11 cellular contexts compared by ENCODE assay signal in genomic region chr20:4684837-4685413, GRCh38. TPM values are rescaled to one million over a fixed set of nuclear protein-coding genes. Genes with fewer than 3 reads are reported as not detected.
DNase-seq lines count a peak whose midpoint lies in the region; ATAC-seq and TF ChIP-seq lines count a peak whose summit lies in the region.
"Had no signal": no experiment of that assay in that cellular context is flagged by ENCODE, and none has a peak within 500 bp of the region (broad histone marks: within the 10 kb centered on the region; RNA-seq: fewer than 3 reads in every experiment).

No MANE protein-coding gene starts in this region.

- H3K9me3 Mint-ChIP-seq in activated CD8-positive, alpha-beta memory T cell treated with anti-CD3 and anti-CD28 coated beads, Interleukin-2, amount 10 ng/mL, durations not matched to agents 7 days and 5 days (ENCODE audit: low read depth), result no peaks in the 10 kb centered on the region
- no peaks in the 10 kb centered on the region for H3K9me3 Mint-ChIP-seq in activated CD8-positive, alpha-beta T cell treated with anti-CD3 and anti-CD28 coated beads for 36 hours

- no peaks in the 10 kb centered on the region for H3K27me3 ChIP-seq in stomach

- DNase-seq in activated CD8-positive, alpha-beta memory T cell treated with anti-CD3 and anti-CD28 coated beads, Interleukin-2, amount 10 ng/mL, durations not matched to agents 7 days and 5 days, result peak; percentile 39
- DNase-seq in activated CD8-positive, alpha-beta memory T cell treated with anti-CD3 and anti-CD28 coated beads, Interleukin-2, amount 50 U/mL, for 48 hours, result no peak
- DNase-seq in activated CD8-positive, alpha-beta T cell treated with anti-CD3 and anti-CD28 coated beads for 36 hours, result no peak
- DNase-seq in fibroblast of villous mesenchyme (ENCODE audit: low read depth) (peak; percentile 90), stomach (no peak), NCI-H748 treated with DMSO at 0.1 percent for 48 hours (lab: John Stamatoyannopoulos, UW) (no peak)
- DNase-seq: activated CD4-positive, alpha-beta T cell treated with anti-CD3 and anti-CD28 coated beads for 1 hour; NCI-H187 had no signal

- CTCF ChIA-PET in activated CD8-positive, alpha-beta memory T cell treated with anti-CD3 and anti-CD28 coated beads, Interleukin-2, amount 10 ng/mL, durations not matched to agents 7 days and 5 days (lab: Charles Lee), result interaction anchor here (1.1 to 2.5 kb wide), 5 partner anchors 13 to 71 kb away, joined by 3 to 7 read pairs (median 4); no protein-coding TSS in a partner anchor
- CTCF ChIA-PET in activated CD8-positive, alpha-beta T cell treated with anti-CD3 and anti-CD28 coated beads for 36 hours (lab: Charles Lee), result interaction anchor here (1.1 kb wide), 2 partner anchors 54 to 71 kb away, joined by 3 to 4 read pairs; no protein-coding TSS in a partner anchor

- H3K4me3 Mint-ChIP-seq in activated CD8-positive, alpha-beta memory T cell treated with anti-CD3 and anti-CD28 coated beads, Interleukin-2, amount 10 ng/mL, durations not matched to agents 7 days and 5 days, result peak overlapping the region; percentile 89
- H3K4me3 Mint-ChIP-seq in activated CD8-positive, alpha-beta T cell treated with anti-CD3 and anti-CD28 coated beads for 36 hours, result peak overlapping the region; percentile 86

- TF ChIP-seq CTCF in activated CD8-positive, alpha-beta T cell treated with anti-CD3 and anti-CD28 coated beads for 36 hours (IDR thresholded peaks at IDR 0.05), result no peak
- peak; percentile 20 for TF ChIP-seq CTCF in fibroblast of villous mesenchyme (IDR thresholded peaks at IDR 0.05; ENCODE audit: insufficient read depth, low read depth, low read length)
- TF ChIP-seq CTCF in stomach (IDR thresholded peaks at IDR 0.05), result no peak

- ATAC-seq in activated CD8-positive, alpha-beta memory T cell treated with anti-CD3 and anti-CD28 coated beads, Interleukin-2, amount 10 ng/mL, durations not matched to agents 7 days and 5 days, result no peak
- no peak for ATAC-seq in activated CD8-positive, alpha-beta T cell treated with anti-CD3 and anti-CD28 coated beads for 36 hours
- ATAC-seq in GM19467 (IDR thresholded peaks at IDR 0.05; ENCODE audit: unreplicated experiment) (no peak), HG03571 (IDR thresholded peaks at IDR 0.05; ENCODE audit: unreplicated experiment) (no peak)

- H3K27ac ChIP-seq in stomach, result peak overlapping the region in 4 of 5 donors; percentile 11 to 99 (median 96)
- H3K27ac ChIP-seq: neutrophil had no signal

- peaks cover 12 to 55% (median 32%) of the 10 kb centered on the region in 4 donors for H3K4me1 ChIP-seq in stomach

- intact Hi-C loops in activated CD8-positive, alpha-beta T cell treated with anti-CD3 and anti-CD28 coated beads for 36 hours (cut with micrococcal nuclease), result no loop called here
- intact Hi-C loops in stomach (cut with DNase I; ENCODE audit: low total_unique reads), result no loop called here

- peaks cover 61% of the 10 kb centered on the region for H3K4me1 Mint-ChIP-seq in activated CD8-positive, alpha-beta memory T cell treated with anti-CD3 and anti-CD28 coated beads, Interleukin-2, amount 10 ng/mL, durations not matched to agents 7 days and 5 days
- H3K4me1 Mint-ChIP-seq in activated CD8-positive, alpha-beta T cell treated with anti-CD3 and anti-CD28 coated beads for 36 hours (ENCODE audit: low read depth), result peaks cover 54% of the 10 kb centered on the region

- H3K9me3 ChIP-seq in stomach, result no peaks in the 10 kb centered on the region
- H3K9me3 ChIP-seq: neutrophil had no signal

- H3K36me3 ChIP-seq in stomach, result no peaks in the 10 kb centered on the region
- H3K36me3 ChIP-seq: neutrophil had no signal

- peaks cover 3% of the 10 kb centered on the region for H3K27me3 Mint-ChIP-seq in activated CD8-positive, alpha-beta memory T cell treated with anti-CD3 and anti-CD28 coated beads, Interleukin-2, amount 10 ng/mL, durations not matched to agents 7 days and 5 days
- H3K27me3 Mint-ChIP-seq in activated CD8-positive, alpha-beta T cell treated with anti-CD3 and anti-CD28 coated beads for 36 hours, result no peaks in the 10 kb centered on the region

- 57 to 90% (median 79%) methylated on average over 5 to 6 of the region's 6 CpGs for WGBS in stomach, 5 donors

- no peak overlapping the region for H3K4me3 ChIP-seq in fibroblast of villous mesenchyme (ENCODE audit: low read depth, low read length)
- H3K4me3 ChIP-seq in stomach, result no peak overlapping the region

- peak overlapping the region; percentile 99 for H3K27ac Mint-ChIP-seq in activated CD8-positive, alpha-beta memory T cell treated with anti-CD3 and anti-CD28 coated beads, Interleukin-2, amount 10 ng/mL, durations not matched to agents 7 days and 5 days
- peak overlapping the region; percentile 99 for H3K27ac Mint-ChIP-seq in activated CD8-positive, alpha-beta T cell treated with anti-CD3 and anti-CD28 coated beads for 36 hours

- POLR2A ChIA-PET in activated CD8-positive, alpha-beta T cell treated with anti-CD3 and anti-CD28 coated beads for 36 hours (lab: Charles Lee), result interaction anchor here (1.0 to 1.9 kb wide), 4 partner anchors 13 to 129 kb away, joined by 3 to 7 read pairs (median 4); no protein-coding TSS in a partner anchor

- no peak for TF ChIP-seq POLR2A in stomach (IDR thresholded peaks at IDR 0.05)

- no peak for TF ChIP-seq EP300 in stomach (IDR thresholded peaks at IDR 0.05)

- peaks cover 19% of the 10 kb centered on the region for H3K36me3 Mint-ChIP-seq in activated CD8-positive, alpha-beta memory T cell treated with anti-CD3 and anti-CD28 coated beads, Interleukin-2, amount 10 ng/mL, durations not matched to agents 7 days and 5 days
- H3K36me3 Mint-ChIP-seq in activated CD8-positive, alpha-beta T cell treated with anti-CD3 and anti-CD28 coated beads for 36 hours (ENCODE audit: low read depth), result peaks cover 23% of the 10 kb centered on the region

RNA-seq across cellular contexts. Expression of gene PRNP, which starts 1.3 kb away (rescaled TPM):
- 10 to 100 TPM; 37.4 to 50.4 TPM for total RNA-seq in activated CD8-positive, alpha-beta memory T cell treated with anti-CD3 and anti-CD28 coated beads, Interleukin-2, amount 10 ng/mL, durations not matched to agents 7 days and 5 days
- total RNA-seq in activated CD8-positive, alpha-beta T cell treated with anti-CD3 and anti-CD28 coated beads for 36 hours, result 10 to 100 TPM; 32.6 to 33.3 TPM
- 140 and 235 TPM in 2 replicates for total RNA-seq in fibroblast of villous mesenchyme
- total RNA-seq in stomach, result 100 to 1,000 TPM in 2 of 5 donors, 10 to 100 TPM in 3; 11.0 to 180 (median 85.8) TPM
- 10 to 100 TPM; 20.3 to 52.8 (median 21.0) TPM for polyA plus RNA-seq in stomach

RNA-seq across cellular contexts. Expression of gene PRND, which starts 36.8 kb away (rescaled TPM):
- total RNA-seq in activated CD8-positive, alpha-beta memory T cell treated with anti-CD3 and anti-CD28 coated beads, Interleukin-2, amount 10 ng/mL, durations not matched to agents 7 days and 5 days, result not detected
- not detected for total RNA-seq in activated CD8-positive, alpha-beta T cell treated with anti-CD3 and anti-CD28 coated beads for 36 hours
- total RNA-seq in fibroblast of villous mesenchyme (not detected in 2 replicates), stomach (1 to 10 TPM in 1 of 5 donors, not detected in 4; 1.1 TPM)
- polyA plus RNA-seq in stomach, result under 1 TPM in 1 of 3 donors, not detected in 2; 0.03 TPM

Comparison
In these comparisons a context has a peak if more than half of its experiments do, and no peak if none do; other contexts are left out.
1. DNase-seq: peak in activated CD8-positive, alpha-beta memory T cell treated with anti-CD3 and anti-CD28 coated beads, Interleukin-2, amount 10 ng/mL, durations not matched to agents 7 days and 5 days (single experiment) and fibroblast of villous mesenchyme (single experiment); none in activated CD8-positive, alpha-beta memory T cell treated with anti-CD3 and anti-CD28 coated beads, Interleukin-2, amount 50 U/mL, for 48 hours (single experiment), activated CD8-positive, alpha-beta T cell treated with anti-CD3 and anti-CD28 coated beads for 36 hours (single experiment), stomach (single experiment) and NCI-H748 treated with DMSO at 0.1 percent for 48 hours (single experiment).